In the genomic region with DNA sequence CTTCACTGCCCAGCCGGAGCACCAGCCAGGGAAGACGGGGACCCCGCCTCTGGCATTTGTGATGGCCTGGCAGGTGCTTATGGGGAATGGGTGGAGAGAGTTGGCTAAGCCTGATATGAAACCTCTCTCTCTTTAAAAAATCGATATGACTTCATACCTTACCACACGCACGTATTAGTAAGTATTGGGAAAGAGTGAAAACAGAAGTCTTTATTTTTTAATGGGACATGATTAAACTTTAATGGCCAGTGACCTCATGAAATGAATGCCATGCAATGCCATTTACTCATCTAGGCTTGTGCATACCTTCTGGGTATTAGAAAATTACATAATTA, we compare ENCODE assay signal across 13 cellular contexts.
"Had no signal": no experiment of that assay in that cellular context is flagged by ENCODE, and none has a peak within 500 bp of the region (broad histone marks: within the 10 kb centered on the region; RNA-seq: fewer than 3 reads in every experiment).

No MANE protein-coding gene starts in this region.

- DNase-seq: activated CD4-positive, alpha-beta T cell treated with anti-CD3 and anti-CD28 coated beads, Interleukin-2, amount 50 U/mL, for 1 hour; activated CD4-positive, CD25-positive, alpha-beta regulatory T cell treated with anti-CD3 and anti-CD28 coated beads, Interleukin-2, amount 50 U/mL, for 72 hours; activated CD8-positive, alpha-beta memory T cell treated with anti-CD3 and anti-CD28 coated beads for 24 hours; activated CD8-positive, alpha-beta memory T cell treated with anti-CD3 and anti-CD28 coated beads, Interleukin-2, amount 50 U/mL, for 48 hours; activated T-cell treated with anti-CD3 and anti-CD28 coated beads, Interleukin-2, amount 50 U/mL, for 48 hours; dermis blood vessel endothelial cell; effector memory CD8-positive, alpha-beta T cell; mesenchymal stem cell; natural killer cell; retina; stimulated activated naive CD4-positive, alpha-beta T cell treated with Interleukin-2 at 50 U/mL for 16 hours; substantia nigra had no signal

- H3K4me3 ChIP-seq: tibial nerve had no signal

- H3K27ac ChIP-seq: tibial nerve had no signal

- ATAC-seq: effector memory CD8-positive, alpha-beta T cell; natural killer cell had no signal

- H3K27me3 ChIP-seq: tibial nerve had no signal
